In genomic region chr4:169956441-169956840, GRCh38 we compare ENCODE assay signal across 11 cellular contexts.
"Had no signal": no experiment of that assay in that cellular context is flagged by ENCODE, and none has a peak within 500 bp of the region (broad histone marks: within the 10 kb centered on the region; RNA-seq: fewer than 3 reads in every experiment).

No MANE protein-coding gene starts in this region.

- H3K27me3 ChIP-seq: right atrium auricular region, transverse colon had no signal

- H3K36me3 ChIP-seq: right atrium auricular region, transverse colon had no signal

- H3K4me3 ChIP-seq: right atrium auricular region, transverse colon had no signal

- DNase-seq: activated B cell treated with CpG ODN at 0.5 μM for 24 hours; activated effector memory CD4-positive, alpha-beta T cell treated with Interleukin-2 at 50 U/mL for 16 hours; activated T-cell treated with anti-CD3 and anti-CD28 coated beads, Interleukin-2, amount 50 U/mL, for 1 hour; amniotic stem cell; naive B cell; stimulated activated CD4-positive, alpha-beta T cell treated with anti-CD3 and anti-CD28 coated beads, Interleukin-1b, Interleukin-23, amount 100 ng/mL, for 48 hours; transverse colon had no signal

- H3K27ac ChIP-seq: right atrium auricular region, transverse colon had no signal

- FAIRE-seq: bronchial epithelial cell, endothelial cell of umbilical vein had no signal

- H3K4me1 ChIP-seq: right atrium auricular region, transverse colon had no signal

- ATAC-seq: stimulated activated memory B cell treated with anti-CD40 and anti-IgM and Interleukin-4, amounts not matched to agents 10 μg/mL and 1 μg/mL and 100 μg/mL, for 72 hours had no signal

- H3K9me3 ChIP-seq: right atrium auricular region, transverse colon had no signal
